1 cellular context compared by ENCODE assay signal in the genomic region with DNA sequence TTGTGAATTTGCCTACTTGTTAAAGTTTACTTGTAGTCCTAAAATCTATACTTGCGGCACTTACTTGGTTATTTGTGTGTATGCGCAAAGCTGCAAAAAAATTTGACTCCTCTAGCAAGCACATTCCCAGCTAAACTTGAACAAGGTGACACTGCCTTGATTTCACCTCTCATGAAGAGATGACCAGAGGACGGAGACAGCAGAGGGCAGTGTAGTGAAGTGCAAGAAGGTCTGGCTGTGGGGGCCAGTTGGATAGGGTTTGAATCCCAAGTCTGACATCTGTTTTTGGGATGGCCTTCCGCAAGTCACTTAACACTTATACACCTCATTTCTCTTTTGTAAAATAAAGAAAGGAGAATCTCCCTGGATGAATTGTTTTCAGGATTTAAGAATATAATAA.
TF ChIP-seq lines count a peak whose summit lies in the region.

No MANE protein-coding gene starts in this region.

TF ChIP-seq in GM23338, 12 proteins besides CTCF, POLR2A, EP300 and RAD21 (continued from another document):
- TF ChIP-seq ZNF331 (CRISPR knock-in tag; IDR thresholded peaks at IDR 0.05; ENCODE audit: low read depth) (no peak), NANOG (IDR thresholded peaks at IDR 0.05; ENCODE audit: borderline replicate concordance) (no peak)
